Comparison of ENCODE assay signal across 9 cellular contexts in the genomic region with DNA sequence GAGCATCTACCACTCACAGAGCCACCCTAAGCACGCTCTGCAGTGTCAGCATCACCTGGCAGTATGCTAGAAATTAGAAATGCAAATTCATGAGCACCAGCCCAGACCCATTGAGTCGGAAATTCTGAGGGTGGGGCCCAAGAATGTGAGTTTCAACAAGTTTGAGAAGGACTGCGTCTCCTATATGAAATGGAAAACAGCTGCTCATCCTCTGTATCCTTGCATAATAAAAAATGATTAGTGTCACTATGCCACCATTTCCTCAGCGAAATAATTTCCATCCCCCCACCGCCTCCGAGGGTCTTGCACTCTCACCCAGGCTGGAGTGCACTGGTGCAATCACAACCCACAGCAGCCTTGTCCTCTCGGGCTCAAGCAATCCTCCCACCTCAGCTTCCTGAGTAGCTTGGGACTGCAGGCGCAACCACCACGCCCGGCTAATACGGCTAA. TPM values are rescaled to one million over a fixed set of nuclear protein-coding genes. Genes with fewer than 3 reads are reported as not detected.
DNase-seq lines count a peak whose midpoint lies in the region; TF ChIP-seq lines count a peak whose summit lies in the region.
"Had no signal": no experiment of that assay in that cellular context is flagged by ENCODE, and none has a peak within 500 bp of the region (broad histone marks: within the 10 kb centered on the region; RNA-seq: fewer than 3 reads in every experiment).

No MANE protein-coding gene starts in this region.

- DNase-seq in GM19240 (ENCODE audit: insufficient read length, low spot score) (peak; percentile 19), pons (ENCODE audit: low spot score) (no peak), NCI-H2227 (lab: John Stamatoyannopoulos, UW; ENCODE audit: unreplicated experiment) (no peak), RWPE1 (ENCODE audit: low spot score) (no peak)
- DNase-seq in activated CD4-positive, CD25-positive, alpha-beta regulatory T cell treated with anti-CD3 and anti-CD28 coated beads, Interleukin-2, amount 50 U/mL, for 72 hours = no peak

- TF ChIP-seq EP300 in neural cell (conservative IDR thresholded peaks at IDR 0.05; ENCODE audit: poor library complexity, severe bottlenecking) = no peak

- H4K20me1 ChIP-seq in neural cell (ENCODE audit: insufficient read depth) = no peaks in the 10 kb centered on the region

- H3K9me3 ChIP-seq in neural cell (ENCODE audit: low read length) = no peaks in the 10 kb centered on the region

- POLR2A ChIA-PET in RWPE1 (lab: Yijun Ruan, JAX; ENCODE audit: low non-redundant PET) = no interaction called here

- H3K4me2 ChIP-seq in neural cell (ENCODE audit: low read length) = no peak overlapping the region

- CTCF ChIA-PET in RWPE1 (lab: Yijun Ruan, JAX) = interaction anchor here (0.5 to 1.1 kb wide), 5 partner anchors 13 to 337 kb away, joined by 3 to 4 read pairs (median 3); no protein-coding TSS in a partner anchor

- no peak overlapping the region for H2AFZ ChIP-seq in neural cell (ENCODE audit: low read depth, low read length)

- H3K36me3 Mint-ChIP-seq in IgD-negative memory B cell = peaks cover under 1% of the 10 kb centered on the region
- no peaks in the 10 kb centered on the region for H3K36me3 Mint-ChIP-seq in activated naive CD8-positive, alpha-beta T cell

- H3K27ac ChIP-seq in neural cell (ENCODE audit: low read length) (no peak overlapping the region), RWPE1 (no peak overlapping the region)

- no peak overlapping the region for H3K9ac ChIP-seq in neural cell (ENCODE audit: low read length)

- H3K27me3 Mint-ChIP-seq in IgD-negative memory B cell = peaks cover 4% of the 10 kb centered on the region
- no peaks in the 10 kb centered on the region for H3K27me3 Mint-ChIP-seq in activated naive CD8-positive, alpha-beta T cell

- H3K27me3 ChIP-seq in neural cell (ENCODE audit: insufficient read depth, low read depth, low read length) = peaks cover 17% of the 10 kb centered on the region

- H3K9me3 Mint-ChIP-seq in IgD-negative memory B cell = peaks cover 0 to 1% (median 0%) of the 10 kb centered on the region in 3 donors
- no peaks in the 10 kb centered on the region for H3K9me3 Mint-ChIP-seq in activated naive CD8-positive, alpha-beta T cell (ENCODE audit: low read depth)

- peak overlapping the region; percentile 97 to 99 (median 98) for H3K27ac Mint-ChIP-seq in IgD-negative memory B cell
- H3K27ac Mint-ChIP-seq in activated naive CD8-positive, alpha-beta T cell = peak overlapping the region; percentile 99

- H3K4me1 Mint-ChIP-seq in IgD-negative memory B cell = peaks cover 26 to 42% (median 40%) of the 10 kb centered on the region in 3 donors
- H3K4me1 Mint-ChIP-seq in activated naive CD8-positive, alpha-beta T cell (ENCODE audit: low read depth) = peaks cover 44% of the 10 kb centered on the region

- TF ChIP-seq CTCF in neural cell (IDR thresholded peaks at IDR 0.05; ENCODE audit: poor library complexity, severe bottlenecking) = no peak
- TF ChIP-seq CTCF in RWPE1 (conservative IDR thresholded peaks at IDR 0.05; ENCODE audit: low read depth) = no peak

- H3K36me3 ChIP-seq in neural cell (ENCODE audit: insufficient read depth, low read length) = no peaks in the 10 kb centered on the region

- no peaks in the 10 kb centered on the region for H3K79me2 ChIP-seq in neural cell (replicated peaks; ENCODE audit: insufficient read depth, low read length)

- no peak for TF ChIP-seq RAD21 in neural cell (conservative IDR thresholded peaks at IDR 0.05)

- H3K9me2 ChIP-seq in neural cell (ENCODE audit: insufficient read depth, low read length) = no peaks in the 10 kb centered on the region

- peak overlapping the region; percentile 91 to 98 (median 94) for H3K4me3 Mint-ChIP-seq in IgD-negative memory B cell
- H3K4me3 Mint-ChIP-seq in activated naive CD8-positive, alpha-beta T cell = peak overlapping the region; percentile 97

- peak overlapping the region; percentile 79 for H3K4me3 ChIP-seq in neural cell (ENCODE audit: low read length)
- H3K4me3 ChIP-seq: lung had no signal

- no peaks in the 10 kb centered on the region for H3F3A ChIP-seq in neural cell (ENCODE audit: insufficient read depth, low read length, poor library complexity, severe bottlenecking)

TF ChIP-seq in neural cell, 6 proteins besides CTCF, POLR2A, EP300 and RAD21:
- TF ChIP-seq MXI1 (conservative IDR thresholded peaks at IDR 0.05; ENCODE audit: poor library complexity, severe bottlenecking) = no peak
- no peak for TF ChIP-seq EZH2 (IDR thresholded peaks at IDR 0.05; ENCODE audit: borderline replicate concordance, insufficient read depth, low read length, poor library complexity, severe bottlenecking)
- no peak for TF ChIP-seq POLR2AphosphoS5 (IDR thresholded peaks at IDR 0.05)
- TF ChIP-seq REST (IDR thresholded peaks at IDR 0.05; ENCODE audit: borderline replicate concordance) = no peak
- no peak for TF ChIP-seq TAF1 (IDR thresholded peaks at IDR 0.05; ENCODE audit: low read depth)
- no peak for TF ChIP-seq SMC3 (conservative IDR thresholded peaks at IDR 0.05; ENCODE audit: poor library complexity)

RNA-seq across cellular contexts. Expression of gene IQGAP2, which starts 1.3 kb away (rescaled TPM):
- polyA plus RNA-seq in IgD-negative memory B cell = 8.0 TPM
- polyA plus RNA-seq in neural cell = 4.0 and 5.2 TPM in 2 replicates
- 1.9 and 2.4 TPM in 2 replicates for polyA minus RNA-seq in neural cell
